20 cellular contexts compared by ENCODE assay signal in genomic region chr16:88626646-88627045, GRCh38. TPM values are rescaled to one million over a fixed set of nuclear protein-coding genes. Genes with fewer than 3 reads are reported as not detected.
DNase-seq lines count a peak whose midpoint lies in the region; ATAC-seq, FAIRE-seq and TF ChIP-seq lines count a peak whose summit lies in the region.
"Had no signal": no experiment of that assay in that cellular context is flagged by ENCODE, and none has a peak within 500 bp of the region (broad histone marks: within the 10 kb centered on the region; RNA-seq: fewer than 3 reads in every experiment).

No MANE protein-coding gene starts in this region.

- no peaks in the 10 kb centered on the region for H3K79me2 ChIP-seq in GM12878 (ENCODE audit: control insufficient read depth, insufficient read depth, low read length)

- TSS peak; percentile 46 for BruUV-seq in GM12878 (replicated peaks; lab: Mats Ljungman, UMichigan)

- H3K27ac Mint-ChIP-seq in glutamatergic neuron (ENCODE audit: unreplicated experiment), result peak overlapping the region; percentile 11

- H3K27ac ChIP-seq in BLaER1 treated with 17β-estradiol and CSF1 and Interleukin-3, amounts not matched to agents 10 nM and 100 nM, result peak overlapping the region in 5 of 11 experiments; percentile 7 to 97 (median 92); a peak in 8 of 22 replicates
- no peak overlapping the region for H3K27ac ChIP-seq in GM12878 (ENCODE audit: control insufficient read depth, insufficient read depth)
- H3K27ac ChIP-seq: A549 had no signal

- FAIRE-seq in GM12878 (lab: Jason Lieb, UNC), result no peak
- FAIRE-seq: A549, GM18507 had no signal

- TF ChIP-seq RAD21 in GM12878 (IDR thresholded peaks at IDR 0.05; ENCODE audit: insufficient read depth, low read depth, low read length), result no peak

- H2AFZ ChIP-seq in GM12878 (ENCODE audit: control insufficient read depth, low read depth, low read length), result no peak overlapping the region

- H3K4me2 ChIP-seq in BLaER1 treated with 17β-estradiol and CSF1 and Interleukin-3, amounts not matched to agents 10 nM and 100 nM, result peak overlapping the region in 8 of 11 experiments; percentile 75 to 99 (median 89); a peak in 10 of 22 replicates
- H3K4me2 ChIP-seq in GM12878 (ENCODE audit: control insufficient read depth, insufficient read depth), result no peak overlapping the region
- H3K4me2 ChIP-seq: A549, SK-N-SH had no signal

- TF ChIP-seq POLR2A in GM12878 (IDR thresholded peaks at IDR 0.05; ENCODE audit: low read depth, low read length), result no peak

- no peaks in the 10 kb centered on the region for H3K27me3 ChIP-seq in BLaER1 treated with 17β-estradiol and CSF1 and Interleukin-3, amounts not matched to agents 10 nM and 100 nM
- no peaks in the 10 kb centered on the region for H3K27me3 ChIP-seq in GM12878 (replicated peaks in 1 of 2; ENCODE audit: control insufficient read depth in 2 of 2, insufficient read depth in 2 of 2, low read length in 1 of 2)

- intact Hi-C loops in GM12878 (cut with micrococcal nuclease; ENCODE audit: unreplicated experiment), result no loop called here

- no peaks in the 10 kb centered on the region for H3K36me3 Mint-ChIP-seq in glutamatergic neuron (ENCODE audit: unreplicated experiment)

- SMC1A ChIA-PET in GM12878 (lab: Charles Lee; ENCODE audit: uncharacterized antibody, unreplicated experiment), result interaction anchor here (1.4 kb wide), 1 partner anchor 9 kb away, joined by 4 read pairs; no protein-coding TSS in a partner anchor

- RAD21 ChIA-PET in GM12878 (lab: Charles Lee; ENCODE audit: unreplicated experiment), result interaction anchor here (0.7 kb wide), 1 partner anchor 33 kb away, joined by 3 read pairs; no protein-coding TSS in a partner anchor

- peaks cover under 1% of the 10 kb centered on the region for H3K9me3 Mint-ChIP-seq in glutamatergic neuron (ENCODE audit: unreplicated experiment)

- H4K20me1 ChIP-seq in BLaER1 treated with 17β-estradiol and CSF1 and Interleukin-3, amounts not matched to agents 10 nM and 100 nM, result peaks cover 0 to 64% (median 18%) of the 10 kb centered on the region in 11 experiments; a peak in 12 of 22 replicates
- no peaks in the 10 kb centered on the region for H4K20me1 ChIP-seq in GM12878 (ENCODE audit: control insufficient read depth, insufficient read depth)

- no peak for TF ChIP-seq EP300 in GM12878 (IDR thresholded peaks at IDR 0.05; ENCODE audit: borderline replicate concordance in 1 of 2, control insufficient read depth in 1 of 2, low read depth in 2 of 2, low read length in 2 of 2)

- peak overlapping the region; percentile 12 for H3K4me3 Mint-ChIP-seq in glutamatergic neuron (ENCODE audit: unreplicated experiment)

- peaks cover 68 to 97% (median 87%) of the 10 kb centered on the region in 11 experiments for H3K36me3 ChIP-seq in BLaER1 treated with 17β-estradiol and CSF1 and Interleukin-3, amounts not matched to agents 10 nM and 100 nM
- H3K36me3 ChIP-seq in GM12878 (ENCODE audit: control insufficient read depth in 2 of 2, insufficient read depth in 2 of 2, low read length in 1 of 2), result peaks cover 13 to 60% of the 10 kb centered on the region in 2 experiments; a peak in 3 of 4 replicates

- 98% methylated on average over 9 of the region's 9 CpGs for WGBS in GM12878 (ENCODE audit: insufficient coverage, insufficient replicate concordance, low lambda C conversion rate, missing lambda C conversion rate)

- DNase-seq in G401 (ENCODE audit: low spot score) (peak; percentile 97), GM12878 (ENCODE audit: low read depth, low spot score) (no peak), glutamatergic neuron (no peak), activated T-cell treated with anti-CD3 and anti-CD28 coated beads for 4 hours (no peak)
- DNase-seq: GF-D8, KBM-7, NCI-H1105 treated with DMSO at 0.1 percent for 48 hours, NCI-H1694, NCI-H2081 treated with DMSO at 0.1 percent for 48 hours, NCI-H748 treated with DMSO at 0.1 percent for 48 hours, SHP77, SK-N-SH had no signal

- H3K9me3 ChIP-seq in BLaER1 treated with 17β-estradiol and CSF1 and Interleukin-3, amounts not matched to agents 10 nM and 100 nM (replicated peaks in 1 of 11), result no peaks in the 10 kb centered on the region
- H3K9me3 ChIP-seq in GM12878 (replicated peaks; ENCODE audit: control insufficient read depth, insufficient read depth, low read length), result no peaks in the 10 kb centered on the region
- H3K9me3 ChIP-seq: A549, HAP-1, SK-N-SH had no signal

- peaks cover 36 to 80% (median 68%) of the 10 kb centered on the region in 10 experiments for H3K4me1 ChIP-seq in BLaER1 treated with 17β-estradiol and CSF1 and Interleukin-3, amounts not matched to agents 10 nM and 100 nM
- no peaks in the 10 kb centered on the region for H3K4me1 ChIP-seq in GM12878 (ENCODE audit: control insufficient read depth, insufficient read depth, low read length)
- H3K4me1 ChIP-seq: A549, HAP-1 had no signal

- in situ Hi-C loops in G401 (cut with HindIII; ENCODE audit: low sequenced_read_pairs), result no loop called here
- in situ Hi-C loops in GM12878 (cut with MboI), result no loop called here

- POLR2A ChIA-PET in GM12878 (lab: Charles Lee), result no interaction called here

- H3K9ac ChIP-seq in BLaER1 treated with 17β-estradiol and CSF1 and Interleukin-3, amounts not matched to agents 10 nM and 100 nM, result peak overlapping the region in 4 of 11 experiments; percentile 14 to 83 (median 54); a peak in 2 of 22 replicates
- H3K9ac ChIP-seq in GM12878 (ENCODE audit: control insufficient read depth, insufficient read depth, low read length), result no peak overlapping the region
- H3K9ac ChIP-seq: SK-N-SH had no signal

- no peak for ATAC-seq in GM12878
- no peak for ATAC-seq in HG03469 (IDR thresholded peaks at IDR 0.05; ENCODE audit: unreplicated experiment)
- no peak for ATAC-seq in GM21528 (IDR thresholded peaks at IDR 0.05; ENCODE audit: low FRiP score, unreplicated experiment)
- ATAC-seq: A549 had no signal

- no peak overlapping the region for H3K4me3 ChIP-seq in BLaER1 treated with 17β-estradiol and CSF1 and Interleukin-3, amounts not matched to agents 10 nM and 100 nM
- no peak overlapping the region for H3K4me3 ChIP-seq in GM12878
- H3K4me3 ChIP-seq: A549, HAP-1 had no signal

- CTCF ChIA-PET in GM12878 (lab: Yijun Ruan, JAX), result interaction anchor here (1.4 kb wide), 1 partner anchor 14 kb away, joined by 4 read pairs; no protein-coding TSS in a partner anchor

- H3K27me3 Mint-ChIP-seq in glutamatergic neuron (ENCODE audit: unreplicated experiment), result peaks cover 3% of the 10 kb centered on the region

- TF ChIP-seq CTCF in GM12878 (IDR thresholded peaks at IDR 0.05 in 2 of 3, conservative IDR thresholded peaks at IDR 0.05 in 1 of 3; ENCODE audit: control insufficient read depth in 2 of 3, extremely low read depth in 1 of 3, insufficient read depth in 1 of 3, low read depth in 3 of 3, low read length in 3 of 3), result no peak
- TF ChIP-seq CTCF in glutamatergic neuron (IDR thresholded peaks at IDR 0.05; ENCODE audit: partially characterized antibody, unreplicated experiment), result no peak

- peaks cover 7% of the 10 kb centered on the region for H3K4me1 Mint-ChIP-seq in glutamatergic neuron (ENCODE audit: low read depth, unreplicated experiment)

RNA-seq across cellular contexts. Expression of gene IL17C, which starts 11.7 kb away (rescaled TPM):
- 0.43 TPM in 1 of 2 replicates, not detected in the other for total RNA-seq in G401 (2014; rRNA removed; shearing (Covaris generic))
- total RNA-seq in GM12878 (2013; cell fraction: nucleolus; rRNA removed), result not detected in 2 replicates
- total RNA-seq in GM12878 (2014; rRNA removed) (not detected in 2 replicates), GM12878 (2014; rRNA removed; fragmentation: Illumina TruSeq; extraction: Trizol) (not detected in 2 replicates), GM12878 (2021) (not detected in 2 replicates), glutamatergic neuron (ENCODE audit: unreplicated experiment) (not detected)
- polyA plus RNA-seq in GM12878 (2011; ENCODE audit: low read depth), result not detected
- polyA plus RNA-seq in GM12878 (2011; rRNA removed) (not detected in 2 replicates), GM12878 (2014; fragmentation: Illumina TruSeq; extraction: Trizol) (not detected in 2 replicates), GM12878 (2014; fragmentation: Nextera tagmentation; extraction: Ambion mirVana) (not detected), GM12878 (2014; rRNA removed) (0.33 TPM in 1 of 2 replicates, not detected in the other), GM12878 (2016; fragmentation: Nextera tagmentation; extraction: Ambion mirVana) (not detected)
- polyA plus RNA-seq in GM12878 (2011; cell fraction: cytosol; rRNA removed), result 0.08 and 0.10 TPM in 2 replicates
- 0.31 and 0.55 TPM in 2 replicates for polyA plus RNA-seq in GM12878 (2011; cell fraction: nucleus; rRNA removed)
- polyA plus RNA-seq in GM12878 (2012), result 0.26 and 0.32 TPM in 2 replicates
- polyA minus RNA-seq in GM12878 (2011; rRNA and poly(A)+ RNA removed), result not detected in 2 replicates
- polyA minus RNA-seq in GM12878 (2011; cell fraction: cytosol; rRNA and poly(A)+ RNA removed), result not detected in 2 replicates
- not detected in 2 replicates for polyA minus RNA-seq in GM12878 (2011; cell fraction: nucleus; rRNA and poly(A)+ RNA removed)
- total RNA-seq: Daoy, NCI-H460 had no signal
- polyA plus RNA-seq: A549 had no signal

RNA-seq across cellular contexts. Expression of gene CYBA, which starts 24.2 kb away (rescaled TPM):
- total RNA-seq in G401 (2014; rRNA removed; shearing (Covaris generic)), result 299 and 403 TPM in 2 replicates
- total RNA-seq in GM12878 (2013; cell fraction: nucleolus; rRNA removed), result 178 and 189 TPM in 2 replicates
- total RNA-seq in GM12878 (2014; rRNA removed) (531 and 598 TPM in 2 replicates), GM12878 (2014; rRNA removed; fragmentation: Illumina TruSeq; extraction: Trizol) (114 and 132 TPM in 2 replicates), GM12878 (2021) (373 and 384 TPM in 2 replicates), glutamatergic neuron (ENCODE audit: unreplicated experiment) (28.7 TPM)
- 92.9 TPM for polyA plus RNA-seq in GM12878 (2011; ENCODE audit: low read depth)
- polyA plus RNA-seq in GM12878 (2011; rRNA removed) (29.3 and 78.7 TPM in 2 replicates), GM12878 (2014; fragmentation: Illumina TruSeq; extraction: Trizol) (7.9 and 53.2 TPM in 2 replicates), GM12878 (2014; fragmentation: Nextera tagmentation; extraction: Ambion mirVana) (under 1 TPM; 0.55 to 0.66 TPM), GM12878 (2014; rRNA removed) (551 and 668 TPM in 2 replicates), GM12878 (2016; fragmentation: Nextera tagmentation; extraction: Ambion mirVana) (100 to 1,000 TPM; 462 to 477 TPM)
- polyA plus RNA-seq in GM12878 (2011; cell fraction: cytosol; rRNA removed), result 257 and 379 TPM in 2 replicates
- polyA plus RNA-seq in GM12878 (2011; cell fraction: nucleus; rRNA removed), result 417 and 477 TPM in 2 replicates
- 413 and 478 TPM in 2 replicates for polyA plus RNA-seq in GM12878 (2012)
- 55.5 and 207 TPM in 2 replicates for polyA minus RNA-seq in GM12878 (2011; rRNA and poly(A)+ RNA removed)
- 88.6 and 114 TPM in 2 replicates for polyA minus RNA-seq in GM12878 (2011; cell fraction: cytosol; rRNA and poly(A)+ RNA removed)
- polyA minus RNA-seq in GM12878 (2011; cell fraction: nucleus; rRNA and poly(A)+ RNA removed), result 55.1 and 94.4 TPM in 2 replicates

RNA-seq across cellular contexts. Expression of gene MVD, which starts 36.2 kb away (rescaled TPM):
- total RNA-seq in G401 (2014; rRNA removed; shearing (Covaris generic)), result 48.9 and 63.5 TPM in 2 replicates
- total RNA-seq in GM12878 (2013; cell fraction: nucleolus; rRNA removed), result 81.8 and 88.4 TPM in 2 replicates
- total RNA-seq in GM12878 (2014; rRNA removed) (101 and 104 TPM in 2 replicates), GM12878 (2014; rRNA removed; fragmentation: Illumina TruSeq; extraction: Trizol) (45.0 and 50.0 TPM in 2 replicates), GM12878 (2021) (132 and 147 TPM in 2 replicates), glutamatergic neuron (ENCODE audit: unreplicated experiment) (227 TPM)
- 21.0 TPM for polyA plus RNA-seq in GM12878 (2011; ENCODE audit: low read depth)
- polyA plus RNA-seq in GM12878 (2011; rRNA removed) (15.5 and 41.4 TPM in 2 replicates), GM12878 (2014; fragmentation: Illumina TruSeq; extraction: Trizol) (8.4 and 28.9 TPM in 2 replicates), GM12878 (2014; fragmentation: Nextera tagmentation; extraction: Ambion mirVana) (1 to 10 TPM; 5.0 to 6.8 TPM), GM12878 (2014; rRNA removed) (80.1 and 95.9 TPM in 2 replicates), GM12878 (2016; fragmentation: Nextera tagmentation; extraction: Ambion mirVana) (10 to 100 TPM; 80.5 to 85.4 TPM)
- 53.9 and 79.5 TPM in 2 replicates for polyA plus RNA-seq in GM12878 (2011; cell fraction: cytosol; rRNA removed)
- polyA plus RNA-seq in GM12878 (2011; cell fraction: nucleus; rRNA removed), result 293 and 318 TPM in 2 replicates
- polyA plus RNA-seq in GM12878 (2012), result 91.8 and 107 TPM in 2 replicates
- 18.5 and 44.7 TPM in 2 replicates for polyA minus RNA-seq in GM12878 (2011; rRNA and poly(A)+ RNA removed)
- polyA minus RNA-seq in GM12878 (2011; cell fraction: cytosol; rRNA and poly(A)+ RNA removed), result 25.0 and 33.1 TPM in 2 replicates
- polyA minus RNA-seq in GM12878 (2011; cell fraction: nucleus; rRNA and poly(A)+ RNA removed), result 39.9 and 52.2 TPM in 2 replicates

RNA-seq across cellular contexts. Expression of gene ZC3H18, which starts 56.4 kb away (rescaled TPM):
- 25.8 and 48.9 TPM in 2 replicates for total RNA-seq in G401 (2014; rRNA removed; shearing (Covaris generic))
- 32.5 and 33.9 TPM in 2 replicates for total RNA-seq in GM12878 (2013; cell fraction: nucleolus; rRNA removed)
- 8.6 and 12.5 TPM in 2 replicates for total RNA-seq in GM12878 (2014; rRNA removed)
- total RNA-seq in GM12878 (2014; rRNA removed; fragmentation: Illumina TruSeq; extraction: Trizol), result 14.9 and 15.9 TPM in 2 replicates
- 50.4 and 58.3 TPM in 2 replicates for total RNA-seq in GM12878 (2021)
- polyA plus RNA-seq in GM12878 (2011; ENCODE audit: low read depth), result 11.2 TPM
- polyA plus RNA-seq in GM12878 (2011; rRNA removed), result 5.5 and 8.5 TPM in 2 replicates
- polyA plus RNA-seq in GM12878 (2011; cell fraction: cytosol; rRNA removed), result 10.5 and 12.9 TPM in 2 replicates
- 33.8 and 48.9 TPM in 2 replicates for polyA plus RNA-seq in GM12878 (2011; cell fraction: nucleus; rRNA removed)
- polyA plus RNA-seq in GM12878 (2012), result 24.7 and 25.2 TPM in 2 replicates
- polyA plus RNA-seq in GM12878 (2014; fragmentation: Illumina TruSeq; extraction: Trizol), result 14.7 and 29.0 TPM in 2 replicates
- polyA plus RNA-seq in GM12878 (2014; fragmentation: Nextera tagmentation; extraction: Ambion mirVana), result 1 to 10 TPM; 1.0 to 3.2 TPM
- 29.1 and 37.5 TPM in 2 replicates for polyA plus RNA-seq in GM12878 (2014; rRNA removed)
- 10 to 100 TPM; 54.1 to 57.0 TPM for polyA plus RNA-seq in GM12878 (2016; fragmentation: Nextera tagmentation; extraction: Ambion mirVana)
- 4.7 and 7.5 TPM in 2 replicates for polyA minus RNA-seq in GM12878 (2011; rRNA and poly(A)+ RNA removed)
- 7.5 and 8.8 TPM in 2 replicates for polyA minus RNA-seq in GM12878 (2011; cell fraction: cytosol; rRNA and poly(A)+ RNA removed)
- 8.5 and 16.6 TPM in 2 replicates for polyA minus RNA-seq in GM12878 (2011; cell fraction: nucleus; rRNA and poly(A)+ RNA removed)
- 48.9 TPM for total RNA-seq in glutamatergic neuron (ENCODE audit: unreplicated experiment)

RNA-seq across cellular contexts. Expression of gene SNAI3, which starts 59.7 kb away (rescaled TPM):
- 0.18 and 0.88 TPM in 2 replicates for total RNA-seq in G401 (2014; rRNA removed; shearing (Covaris generic))
- 2.4 and 3.1 TPM in 2 replicates for total RNA-seq in GM12878 (2013; cell fraction: nucleolus; rRNA removed)
- total RNA-seq in GM12878 (2014; rRNA removed), result 4.7 and 6.5 TPM in 2 replicates
- 1.2 and 1.7 TPM in 2 replicates for total RNA-seq in GM12878 (2014; rRNA removed; fragmentation: Illumina TruSeq; extraction: Trizol)
- 5.7 and 7.4 TPM in 2 replicates for total RNA-seq in GM12878 (2021)
- polyA plus RNA-seq in GM12878 (2011; ENCODE audit: low read depth), result 1.5 TPM
- 0.53 and 1.5 TPM in 2 replicates for polyA plus RNA-seq in GM12878 (2011; rRNA removed)
- polyA plus RNA-seq in GM12878 (2011; cell fraction: cytosol; rRNA removed), result 2.0 and 3.2 TPM in 2 replicates
- polyA plus RNA-seq in GM12878 (2011; cell fraction: nucleus; rRNA removed), result 4.2 TPM in 2 replicates
- 2.6 and 2.8 TPM in 2 replicates for polyA plus RNA-seq in GM12878 (2012)
- polyA plus RNA-seq in GM12878 (2014; fragmentation: Illumina TruSeq; extraction: Trizol), result 0.10 and 1.4 TPM in 2 replicates
- polyA plus RNA-seq in GM12878 (2014; fragmentation: Nextera tagmentation; extraction: Ambion mirVana), result under 1 TPM; 0.21 to 0.26 TPM
- 4.3 and 6.6 TPM in 2 replicates for polyA plus RNA-seq in GM12878 (2014; rRNA removed)
- 1 to 10 TPM; 6.2 to 7.1 TPM for polyA plus RNA-seq in GM12878 (2016; fragmentation: Nextera tagmentation; extraction: Ambion mirVana)
- 1.1 and 2.2 TPM in 2 replicates for polyA minus RNA-seq in GM12878 (2011; rRNA and poly(A)+ RNA removed)
- polyA minus RNA-seq in GM12878 (2011; cell fraction: cytosol; rRNA and poly(A)+ RNA removed), result 2.3 and 2.4 TPM in 2 replicates
- 0.97 and 2.1 TPM in 2 replicates for polyA minus RNA-seq in GM12878 (2011; cell fraction: nucleus; rRNA and poly(A)+ RNA removed)
- not detected for total RNA-seq in glutamatergic neuron (ENCODE audit: unreplicated experiment)
- total RNA-seq: Daoy, NCI-H460 had no signal
- polyA plus RNA-seq: A549 had no signal
